ENCODE assay signal across 2 cellular contexts in the genomic region with DNA sequence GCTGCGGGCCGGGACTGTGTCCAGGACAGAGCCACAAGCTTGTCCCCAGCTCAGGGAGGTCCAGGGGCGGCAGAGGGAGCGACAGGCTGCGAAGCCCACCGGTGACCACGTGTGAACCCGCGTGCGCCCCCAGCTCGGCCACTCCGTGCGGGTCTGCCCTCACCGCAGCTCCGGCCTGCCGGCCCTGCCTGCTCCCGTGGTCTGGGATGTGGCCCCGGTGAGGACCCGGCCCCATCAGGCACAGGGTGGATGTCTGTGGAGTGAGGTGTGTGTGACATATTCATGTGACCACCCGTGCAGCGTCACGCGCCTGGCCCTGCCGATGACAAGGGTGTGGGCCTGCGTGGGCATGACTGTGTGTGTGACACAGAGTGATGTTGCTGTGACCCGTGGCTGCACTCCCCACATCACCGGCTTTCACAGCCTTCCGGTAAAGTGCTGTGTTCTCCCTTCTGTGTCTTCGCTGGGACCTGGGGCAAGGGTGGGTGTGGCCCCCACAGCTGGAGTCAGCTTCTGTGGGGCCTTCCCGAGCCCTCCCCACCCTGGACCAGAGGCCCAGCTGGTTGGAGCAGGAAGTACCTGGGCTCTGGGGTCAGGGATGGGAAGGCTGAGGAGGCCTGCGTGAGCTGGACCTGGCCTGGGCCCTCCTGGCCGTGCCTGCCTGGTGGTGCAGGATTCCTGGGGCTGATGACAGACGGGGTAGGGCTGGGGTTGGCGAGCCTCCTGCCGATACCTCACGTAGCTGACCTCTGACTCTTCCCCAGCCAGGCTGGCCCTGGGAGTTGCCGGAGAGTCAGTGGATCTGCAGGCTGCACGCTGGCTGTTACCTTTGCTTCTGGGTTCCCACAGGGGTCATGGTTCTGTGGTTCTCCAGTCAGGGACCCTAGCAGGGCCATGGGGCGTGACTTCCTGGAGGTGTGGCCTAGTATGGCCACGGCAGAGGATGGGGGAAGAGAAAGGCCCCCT.
TF ChIP-seq lines count a peak whose summit lies in the region.

No MANE protein-coding gene starts in this region.

TF ChIP-seq in GM12891, 5 proteins besides CTCF, POLR2A, EP300 and RAD21 (continued from another document):
- TF ChIP-seq POLR2AphosphoS5 (IDR thresholded peaks at IDR 0.05; ENCODE audit: low read depth, low read length) = no peak

TF ChIP-seq in endothelial cell of umbilical vein, 7 proteins besides CTCF, POLR2A, EP300 and RAD21 (continued from another document):
- no peak for TF ChIP-seq MAX (IDR thresholded peaks at IDR 0.05; ENCODE audit: insufficient read depth, insufficient read length)
- no peak for TF ChIP-seq JUN (IDR thresholded peaks at IDR 0.05; ENCODE audit: borderline replicate concordance, insufficient read depth, insufficient read length, low read depth)
- no peak for TF ChIP-seq GATA2 (IDR thresholded peaks at IDR 0.05; ENCODE audit: insufficient read depth, insufficient read length, low read depth, low read length)
- no peak for TF ChIP-seq POLR2AphosphoS5 (IDR thresholded peaks at IDR 0.05; ENCODE audit: insufficient read depth, low read depth, low read length)
- TF ChIP-seq FOS (IDR thresholded peaks at IDR 0.05; ENCODE audit: borderline replicate concordance, insufficient read depth, low read length) = no peak
